Comparison of ENCODE assay signal across 3 cellular contexts in genomic region chr22:42135688-42136087, GRCh38. TPM values are rescaled to one million over a fixed set of nuclear protein-coding genes. Genes with fewer than 3 reads are reported as not detected.
"Had no signal": no experiment of that assay in that cellular context is flagged by ENCODE, and none has a peak within 500 bp of the region (broad histone marks: within the 10 kb centered on the region; RNA-seq: fewer than 3 reads in every experiment).

No MANE protein-coding gene starts in this region.

RNA-seq across cellular contexts. Expression of gene CYP2D6, which starts 5.1 kb away (rescaled TPM):
- total RNA-seq: M059J, Right ventricle myocardium superior had no signal
- polyA plus RNA-seq: IgD-negative memory B cell had no signal
